ENCODE assay signal across 27 cellular contexts in genomic region chr2:106175084-106175850, GRCh38. TPM values are rescaled to one million over a fixed set of nuclear protein-coding genes. Genes with fewer than 3 reads are reported as not detected.
A peak's percentile ranks its signal among the peaks of the same experiment; 100 is the strongest.
DNase-seq lines count a peak whose midpoint lies in the region; ATAC-seq lines count a peak whose summit lies in the region.
"Had no signal": no experiment of that assay in that cellular context is flagged by ENCODE, and none has a peak within 500 bp of the region (broad histone marks: within the 10 kb centered on the region; RNA-seq: fewer than 3 reads in every experiment).

No MANE protein-coding gene starts in this region.

- no peak for ATAC-seq in CD4-positive, CD25-positive, alpha-beta regulatory T cell (ENCODE audit: low read depth in 2 of 2)
- ATAC-seq in GM18909 (IDR thresholded peaks at IDR 0.05; ENCODE audit: poor library complexity, unreplicated experiment): peak; percentile 52
- no peak for ATAC-seq in naive thymus-derived CD4-positive, alpha-beta T cell
- no peak for ATAC-seq in GM19035 (IDR thresholded peaks at IDR 0.05; ENCODE audit: unreplicated experiment)
- ATAC-seq in GM19397 (IDR thresholded peaks at IDR 0.05; ENCODE audit: unreplicated experiment): no peak
- no peak for ATAC-seq in HG02885 (IDR thresholded peaks at IDR 0.05; ENCODE audit: poor library complexity, unreplicated experiment)
- ATAC-seq: esophagus mucosa; foreskin keratinocyte; natural killer cell treated with Interleukin-12 subunit alpha and Interleukin-12 subunit beta and Interleukin-15 and Interleukin-18, amount 100 ng/mL, for 72 hours; pancreas; right cardiac atrium had no signal

- peaks cover 32% of the 10 kb centered on the region for H3K4me1 ChIP-seq in CD4-positive, CD25-positive, alpha-beta regulatory T cell (ENCODE audit: control insufficient read depth, insufficient read depth, low read length, poor library complexity, severe bottlenecking)
- no peaks in the 10 kb centered on the region for H3K4me1 ChIP-seq in adipocyte (ENCODE audit: control insufficient read depth, insufficient read depth, low read length)
- H3K4me1 ChIP-seq in naive thymus-derived CD4-positive, alpha-beta T cell (ENCODE audit: control insufficient read depth in 2 of 2, insufficient read depth in 2 of 2, low read length in 2 of 2): peaks cover 0 to 20% of the 10 kb centered on the region in 2 donors
- H3K4me1 ChIP-seq: adrenal gland, foreskin keratinocyte, pancreas had no signal

- DNase-seq in CD4-positive, CD25-positive, alpha-beta regulatory T cell: no peak
- DNase-seq in adipocyte (ENCODE audit: low read depth) (peak; percentile 10), GM19240 (ENCODE audit: insufficient read length, low spot score) (no peak)
- DNase-seq in naive thymus-derived CD4-positive, alpha-beta T cell: no peak
- DNase-seq: activated CD4-positive, alpha-beta T cell treated with anti-CD3 and anti-CD28 coated beads for 48 hours; adrenal gland; brain microvascular endothelial cell; effector CD8-positive, alpha-beta T cell; foreskin keratinocyte; KG1; NCI-H1694 treated with DMSO at 0.1 percent for 48 hours; NCI-H524 treated with DMSO at 0.1 percent for 48 hours; pancreas; right cardiac atrium; SK-N-SH; spleen; stimulated activated CD4-positive, alpha-beta T cell treated with anti-CD3 and anti-CD28 coated beads, Interleukin-4, amount 100 ng/mL, for 1 hour; stimulated activated naive CD4-positive, alpha-beta T cell treated with Interleukin-2 at 50 U/mL for 16 hours had no signal

- H3K4me3 Mint-ChIP-seq in CD4-positive, CD25-positive, alpha-beta regulatory T cell: peak overlapping the region in 1 of 4 donors; percentile 61
- H3K4me3 Mint-ChIP-seq in naive thymus-derived CD4-positive, alpha-beta T cell: peak overlapping the region in 4 of 10 donors; percentile 9 to 68 (median 36)
- H3K4me3 Mint-ChIP-seq: mesothelial cell of epicardium; natural killer cell treated with Interleukin-12 subunit alpha and Interleukin-12 subunit beta and Interleukin-15 and Interleukin-18, amount 100 ng/mL, for 72 hours had no signal

- CTCF ChIA-PET in naive thymus-derived CD4-positive, alpha-beta T cell (lab: Charles Lee): no interaction called here

- peaks cover 25 to 89% (median 65%) of the 10 kb centered on the region in 4 donors for H3K4me1 Mint-ChIP-seq in CD4-positive, CD25-positive, alpha-beta regulatory T cell
- peaks cover 13 to 95% (median 83%) of the 10 kb centered on the region in 7 donors for H3K4me1 Mint-ChIP-seq in naive thymus-derived CD4-positive, alpha-beta T cell

- peaks cover 2% of the 10 kb centered on the region for H3K36me3 ChIP-seq in CD4-positive, CD25-positive, alpha-beta regulatory T cell (ENCODE audit: control insufficient read depth, insufficient read depth, low read length)
- no peaks in the 10 kb centered on the region for H3K36me3 ChIP-seq in adipocyte (ENCODE audit: control insufficient read depth, insufficient read depth, low read length, severe bottlenecking)
- peaks cover 0 to 4% (median 0%) of the 10 kb centered on the region in 3 experiments for H3K36me3 ChIP-seq in naive thymus-derived CD4-positive, alpha-beta T cell (ENCODE audit: control insufficient read depth in 2 of 3, insufficient read depth in 3 of 3, low read length in 3 of 3)
- H3K36me3 ChIP-seq: adrenal gland, brain microvascular endothelial cell, pancreas, thoracic aorta had no signal

- intact Hi-C loops in naive thymus-derived CD4-positive, alpha-beta T cell (cut with micrococcal nuclease): no loop called here

- H3K9me3 Mint-ChIP-seq in CD4-positive, CD25-positive, alpha-beta regulatory T cell: no peaks in the 10 kb centered on the region
- peaks cover 0 to 4% (median 0%) of the 10 kb centered on the region in 11 donors for H3K9me3 Mint-ChIP-seq in naive thymus-derived CD4-positive, alpha-beta T cell
- H3K9me3 Mint-ChIP-seq: mesothelial cell of epicardium; natural killer cell treated with Interleukin-12 subunit alpha and Interleukin-12 subunit beta and Interleukin-15 and Interleukin-18, amount 100 ng/mL, for 72 hours had no signal

- H3K4me3 ChIP-seq in CD4-positive, CD25-positive, alpha-beta regulatory T cell (ENCODE audit: low read depth, low read length): no peak overlapping the region
- H3K4me3 ChIP-seq in adipocyte (ENCODE audit: low read length): no peak overlapping the region
- no peak overlapping the region for H3K4me3 ChIP-seq in naive thymus-derived CD4-positive, alpha-beta T cell (ENCODE audit: low read length)
- H3K4me3 ChIP-seq: adrenal gland, hepatocyte, pancreas, spleen, thoracic aorta had no signal

- no peaks in the 10 kb centered on the region for H3K27me3 ChIP-seq in CD4-positive, CD25-positive, alpha-beta regulatory T cell (ENCODE audit: control insufficient read depth, insufficient read depth, low read length)
- no peaks in the 10 kb centered on the region for H3K27me3 ChIP-seq in adipocyte (replicated peaks; ENCODE audit: control insufficient read depth, insufficient read depth, low read length)
- no peaks in the 10 kb centered on the region for H3K27me3 ChIP-seq in naive thymus-derived CD4-positive, alpha-beta T cell (ENCODE audit: control insufficient read depth in 2 of 2, insufficient read depth in 2 of 2, low read length in 2 of 2)
- H3K27me3 ChIP-seq: adrenal gland, brain microvascular endothelial cell, foreskin keratinocyte, hepatocyte, pancreas, spleen had no signal

- POLR2A ChIA-PET in naive thymus-derived CD4-positive, alpha-beta T cell (lab: Charles Lee): interaction anchor here (1.2 kb wide), 1 partner anchor 10 kb away, joined by 3 read pairs; no protein-coding TSS in a partner anchor

- H3K36me3 Mint-ChIP-seq in CD4-positive, CD25-positive, alpha-beta regulatory T cell: peaks cover 18% of the 10 kb centered on the region
- peaks cover 1 to 13% (median 5%) of the 10 kb centered on the region in 5 donors for H3K36me3 Mint-ChIP-seq in naive thymus-derived CD4-positive, alpha-beta T cell
- H3K36me3 Mint-ChIP-seq: natural killer cell treated with Interleukin-12 subunit alpha and Interleukin-12 subunit beta and Interleukin-15 and Interleukin-18, amount 100 ng/mL, for 72 hours had no signal

- H3K27me3 Mint-ChIP-seq in CD4-positive, CD25-positive, alpha-beta regulatory T cell: no peaks in the 10 kb centered on the region
- no peaks in the 10 kb centered on the region for H3K27me3 Mint-ChIP-seq in naive thymus-derived CD4-positive, alpha-beta T cell
- H3K27me3 Mint-ChIP-seq: natural killer cell treated with Interleukin-12 subunit alpha and Interleukin-12 subunit beta and Interleukin-15 and Interleukin-18, amount 100 ng/mL, for 72 hours had no signal

- H3K9ac ChIP-seq in adipocyte (ENCODE audit: low read length): no peak overlapping the region
- H3K9ac ChIP-seq: SK-N-SH had no signal

- no peaks in the 10 kb centered on the region for H3K9me3 ChIP-seq in CD4-positive, CD25-positive, alpha-beta regulatory T cell (ENCODE audit: control insufficient read depth in 2 of 2, low read length in 2 of 2)
- no peaks in the 10 kb centered on the region for H3K9me3 ChIP-seq in adipocyte (ENCODE audit: control insufficient read depth, low read length)
- no peaks in the 10 kb centered on the region for H3K9me3 ChIP-seq in naive thymus-derived CD4-positive, alpha-beta T cell (ENCODE audit: control insufficient read depth in 2 of 3, low read length in 3 of 3)
- H3K9me3 ChIP-seq: adrenal gland, pancreas, SK-N-SH, spleen, thoracic aorta had no signal

- H3K27ac ChIP-seq in CD4-positive, CD25-positive, alpha-beta regulatory T cell (ENCODE audit: insufficient read depth, low read length, poor library complexity, severe bottlenecking): no peak overlapping the region
- H3K27ac ChIP-seq in naive thymus-derived CD4-positive, alpha-beta T cell (ENCODE audit: low read depth, low read length): no peak overlapping the region
- H3K27ac ChIP-seq: adrenal gland, brain microvascular endothelial cell, foreskin keratinocyte, hepatocyte, pancreas, spleen, thoracic aorta had no signal

- peak overlapping the region in 2 of 3 donors; percentile 78 to 84 for H3K27ac Mint-ChIP-seq in CD4-positive, CD25-positive, alpha-beta regulatory T cell
- peak overlapping the region in 7 of 9 donors; percentile 36 to 81 (median 69) for H3K27ac Mint-ChIP-seq in naive thymus-derived CD4-positive, alpha-beta T cell
- H3K27ac Mint-ChIP-seq: mesothelial cell of epicardium; natural killer cell treated with Interleukin-12 subunit alpha and Interleukin-12 subunit beta and Interleukin-15 and Interleukin-18, amount 100 ng/mL, for 72 hours had no signal

RNA-seq across cellular contexts. Expression of gene UXS1, which starts 18.8 kb away (rescaled TPM):
- total RNA-seq in CD4-positive, CD25-positive, alpha-beta regulatory T cell: 162 TPM
- polyA plus RNA-seq in CD4-positive, CD25-positive, alpha-beta regulatory T cell: 100 to 1,000 TPM in 3 of 4 donors, 10 to 100 TPM in 1; 83.3 to 125 (median 110) TPM
- 100 to 1,000 TPM in 2 of 5 experiments, 10 to 100 TPM in 3; 52.3 to 185 (median 93.3) TPM for total RNA-seq in naive thymus-derived CD4-positive, alpha-beta T cell
- 100 to 1,000 TPM in 1 of 2 donors, 10 to 100 TPM in 1; 74.2 to 108 TPM for polyA plus RNA-seq in naive thymus-derived CD4-positive, alpha-beta T cell
